Comparison of ENCODE assay signal across 8 cellular contexts in genomic region chr11:1239596-1240205, GRCh38. TPM values are rescaled to one million over a fixed set of nuclear protein-coding genes. Genes with fewer than 3 reads are reported as not detected.
"Had no signal": no experiment of that assay in that cellular context is flagged by ENCODE, and none has a peak within 500 bp of the region (broad histone marks: within the 10 kb centered on the region; RNA-seq: fewer than 3 reads in every experiment).

No MANE protein-coding gene starts in this region.

- ATAC-seq: GM12878 had no signal

- FAIRE-seq: G401.6, GM12878, GM12892, GM18507, GM19239 had no signal

- DNase-seq: GDM1, GF-D8 had no signal

- H3K4me3 ChIP-seq: GM12878 had no signal

RNA-seq across cellular contexts. Expression of gene MUC5B, which starts 16.8 kb away (rescaled TPM):
- total RNA-seq: G401 had no signal
- polyA plus RNA-seq: GM12878 had no signal
